In genomic region chr10:72248477-72249151, GRCh38 we compare ENCODE assay signal across 8 cellular contexts. TPM values are rescaled to one million over a fixed set of nuclear protein-coding genes. Genes with fewer than 3 reads are reported as not detected.
DNase-seq lines count a peak whose midpoint lies in the region; ATAC-seq and TF ChIP-seq lines count a peak whose summit lies in the region.

No MANE protein-coding gene starts in this region.

- peaks cover 4% of the 10 kb centered on the region for H3K27me3 Mint-ChIP-seq in nephron progenitor cell (ENCODE audit: low read depth, poor library complexity)

- H3K4me1 ChIP-seq in esophagus muscularis mucosa: peaks cover 98 to 100% (median 100%) of the 10 kb centered on the region in 4 donors

- H3K4me3 ChIP-seq in NB4 (ENCODE audit: low read depth, low read length) (peak overlapping the region; percentile 13), esophagus muscularis mucosa (peak overlapping the region; percentile 34 to 46 (median 36))

- peak overlapping the region; percentile 32 for H3K4me3 Mint-ChIP-seq in nephron progenitor cell

- H3K36me3 ChIP-seq in esophagus muscularis mucosa: no peaks in the 10 kb centered on the region

- H3K9me3 Mint-ChIP-seq in nephron progenitor cell: no peaks in the 10 kb centered on the region

- TF ChIP-seq POLR2A in NB4 (IDR thresholded peaks at IDR 0.05; ENCODE audit: extremely low read depth, insufficient read length) (peak; percentile 80), esophagus muscularis mucosa (IDR thresholded peaks at IDR 0.05; ENCODE audit: low read depth) (no peak)

- H3K36me3 Mint-ChIP-seq in nephron progenitor cell (ENCODE audit: low read depth): no peaks in the 10 kb centered on the region

- intact Hi-C loops in esophagus muscularis mucosa (cut with DNase I): no loop called here

- peaks cover 74% of the 10 kb centered on the region for H3K4me1 Mint-ChIP-seq in nephron progenitor cell

- WGBS in esophagus muscularis mucosa: 23% methylated on average over 10 of the region's 10 CpGs

- H3K27me3 ChIP-seq in esophagus muscularis mucosa: no peaks in the 10 kb centered on the region

- TF ChIP-seq EP300 in esophagus muscularis mucosa (IDR thresholded peaks at IDR 0.05): peak; percentile 90

- CTCF ChIA-PET in HEK293T (lab: Yijun Ruan, JAX): no interaction called here

- peak overlapping the region; percentile 78 for H3K27ac Mint-ChIP-seq in nephron progenitor cell

- H3K27ac ChIP-seq in esophagus muscularis mucosa (replicated peaks in 1 of 4): peak overlapping the region; percentile 93 to 97 (median 94)

- POLR2A ChIA-PET in HEK293T (lab: Yijun Ruan, JAX): interaction anchor here (0.8 to 4.8 kb wide), 6 partner anchors 10 to 73 kb away, joined by 4 to 66 read pairs (median 6); partner anchors contain the start of genes ANAPC16, ASCC1 and DDIT4

- no peaks in the 10 kb centered on the region for H3K9me3 ChIP-seq in esophagus muscularis mucosa

- DNase-seq in HEK293T (ENCODE audit: extremely low spot score): peak; percentile 53
- peak; percentile 77 for DNase-seq in NB4 (ENCODE audit: low read depth)
- DNase-seq in activated T-cell treated with anti-CD3 and anti-CD28 coated beads for 48 hours (ENCODE audit: low read depth): peak; percentile 66
- peak; percentile 95 for DNase-seq in esophagus muscularis mucosa (ENCODE audit: extremely low spot score)
- no peak for DNase-seq in nephron progenitor cell
- DNase-seq in superior temporal gyrus (ENCODE audit: extremely low spot score): peak; percentile 91
- DNase-seq in AG08395 (ENCODE audit: low spot score): no peak

- ATAC-seq in GM18502 (IDR thresholded peaks at IDR 0.05; ENCODE audit: poor library complexity, unreplicated experiment): peak; percentile 88

- no peak for TF ChIP-seq CTCF in NB4 (IDR thresholded peaks at IDR 0.05; ENCODE audit: low read depth, low read length)
- peak in 1 of 3 experiments; percentile 12 for TF ChIP-seq CTCF in esophagus muscularis mucosa (IDR thresholded peaks at IDR 0.05)
- TF ChIP-seq CTCF in nephron progenitor cell (IDR thresholded peaks at IDR 0.05): no peak

TF ChIP-seq in HEK293T, 16 proteins besides CTCF, POLR2A, EP300 and RAD21:
- no peak for TF ChIP-seq HDGF (IDR thresholded peaks at IDR 0.05; ENCODE audit: borderline replicate concordance)
- TF ChIP-seq L3MBTL2 (conservative IDR thresholded peaks at IDR 0.05): no peak
- TF ChIP-seq CTBP1 (IDR thresholded peaks at IDR 0.05; ENCODE audit: borderline replicate concordance): no peak
- no peak for TF ChIP-seq NFRKB (IDR thresholded peaks at IDR 0.05)
- no peak for TF ChIP-seq SUZ12 (IDR thresholded peaks at IDR 0.05)
- no peak for TF ChIP-seq SP1 (IDR thresholded peaks at IDR 0.05)
- TF ChIP-seq ZNF384 (IDR thresholded peaks at IDR 0.05): no peak
- TF ChIP-seq FOXA1 (IDR thresholded peaks at IDR 0.05): no peak
- no peak for TF ChIP-seq FOXK2 (IDR thresholded peaks at IDR 0.05)
- no peak for TF ChIP-seq FOXM1 (IDR thresholded peaks at IDR 0.05; ENCODE audit: borderline replicate concordance)
- TF ChIP-seq PKNOX1 (IDR thresholded peaks at IDR 0.05): no peak
- TF ChIP-seq ELF4 (IDR thresholded peaks at IDR 0.05): no peak
- TF ChIP-seq ARNT (IDR thresholded peaks at IDR 0.05): no peak
- no peak for TF ChIP-seq LEF1 (IDR thresholded peaks at IDR 0.05; ENCODE audit: borderline replicate concordance)
- TF ChIP-seq TARDBP (IDR thresholded peaks at IDR 0.05): no peak
- TF ChIP-seq BHLHE40 (IDR thresholded peaks at IDR 0.05; ENCODE audit: borderline replicate concordance): no peak

RNA-seq across cellular contexts. Expression of gene DDIT4, which starts 25.1 kb away (rescaled TPM):
- total RNA-seq in esophagus muscularis mucosa: 100 to 1,000 TPM in 3 of 4 donors, 10 to 100 TPM in 1; 77.4 to 247 (median 146) TPM

RNA-seq across cellular contexts. Expression of gene ASCC1, which starts 32.5 kb away (rescaled TPM):
- 10 to 100 TPM; 23.5 to 37.8 (median 29.8) TPM for total RNA-seq in esophagus muscularis mucosa

RNA-seq across cellular contexts. Expression of gene ANAPC16, which starts 32.8 kb away (rescaled TPM):
- 100 to 1,000 TPM; 106 to 157 (median 143) TPM for total RNA-seq in esophagus muscularis mucosa

Comparison
In these comparisons a context has a peak if more than half of its experiments do, and no peak if none do; other contexts are left out.
1. DNase-seq: peak in HEK293T (single experiment), NB4 (single experiment), activated T-cell treated with anti-CD3 and anti-CD28 coated beads for 48 hours (single experiment), esophagus muscularis mucosa (single experiment) and superior temporal gyrus (single experiment); none in nephron progenitor cell (single experiment) and AG08395 (single experiment).